8 cellular contexts compared by ENCODE assay signal in the genomic region with DNA sequence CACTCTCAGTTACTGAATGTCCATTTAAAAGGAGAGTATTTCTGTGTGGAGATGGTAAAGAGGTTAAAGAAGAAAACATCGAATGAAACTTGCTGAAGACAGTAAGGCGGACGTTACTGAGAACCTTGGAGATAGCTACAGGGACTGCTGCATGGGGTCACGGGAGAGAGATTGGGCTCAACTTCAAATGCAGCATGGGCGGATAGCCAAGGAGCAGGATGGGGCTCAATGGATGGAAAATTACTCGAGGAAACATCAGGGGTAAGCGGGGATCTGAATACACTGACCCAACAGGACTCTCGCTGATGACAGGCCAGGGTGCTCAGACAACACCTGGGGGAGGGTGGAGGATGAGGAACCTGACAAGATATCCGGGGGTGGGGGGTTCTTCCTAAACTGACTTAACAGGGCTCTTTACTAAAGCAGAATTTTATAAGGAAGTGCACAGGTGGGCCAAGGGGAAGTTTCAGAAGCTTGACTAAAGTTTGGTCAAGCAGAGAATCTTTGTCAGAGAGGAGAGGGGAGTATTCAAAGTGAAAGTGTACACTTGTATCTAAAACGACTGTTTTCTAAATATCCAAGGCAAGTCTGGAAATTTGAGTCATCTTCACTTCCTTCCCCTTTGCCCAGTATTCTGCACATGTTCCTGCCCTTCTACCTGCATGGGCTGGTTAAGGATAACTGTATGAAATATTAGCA. TPM values are rescaled to one million over a fixed set of nuclear protein-coding genes. Genes with fewer than 3 reads are reported as not detected.
A peak's percentile ranks its signal among the peaks of the same experiment; 100 is the strongest.
DNase-seq lines count a peak whose midpoint lies in the region; ATAC-seq and TF ChIP-seq lines count a peak whose summit lies in the region.

No MANE protein-coding gene starts in this region.

- no peaks in the 10 kb centered on the region for H3K36me3 Mint-ChIP-seq in central memory CD8-positive, alpha-beta T cell (ENCODE audit: insufficient read depth)

- no peaks in the 10 kb centered on the region for H3K4me1 Mint-ChIP-seq in central memory CD8-positive, alpha-beta T cell

- peak; percentile 55 for ATAC-seq in GM19468 (IDR thresholded peaks at IDR 0.05; ENCODE audit: extremely low read depth, unreplicated experiment)
- ATAC-seq in HG03442 (IDR thresholded peaks at IDR 0.05; ENCODE audit: unreplicated experiment), result peak; percentile 80
- ATAC-seq in central memory CD8-positive, alpha-beta T cell (replicated peaks; ENCODE audit: extremely low read depth, poor library complexity, severe bottlenecking), result peak; percentile 19

- peak overlapping the region; percentile 4 for H3K27ac Mint-ChIP-seq in central memory CD8-positive, alpha-beta T cell (ENCODE audit: low read depth)

- DNase-seq in GM12864 (ENCODE audit: low read depth) (peak; percentile 76), NK-92 (lab: John Stamatoyannopoulos, UW; ENCODE audit: unreplicated experiment) (no peak), DMS114 treated with DMSO at 0.1 percent for 48 hours (lab: John Stamatoyannopoulos, UW; ENCODE audit: unreplicated experiment) (no peak), A172 (ENCODE audit: low spot score) (no peak)
- DNase-seq in central memory CD8-positive, alpha-beta T cell (ENCODE audit: low spot score in 2 of 2), result no peak
- DNase-seq in stimulated activated naive CD4-positive, alpha-beta T cell (lab: John Stamatoyannopoulos, UW), result no peak

- peak overlapping the region; percentile 3; the same call in 1 of the 2 replicates for H3K4me3 ChIP-seq in GM12864 (ENCODE audit: low read depth, low read length)

- H3K27me3 Mint-ChIP-seq in central memory CD8-positive, alpha-beta T cell, result no peaks in the 10 kb centered on the region

- no peaks in the 10 kb centered on the region for H3K9me3 Mint-ChIP-seq in central memory CD8-positive, alpha-beta T cell

- no peak for TF ChIP-seq CTCF in GM12864 (IDR thresholded peaks at IDR 0.05; ENCODE audit: low read depth, low read length, missing control alignments)

- H3K4me3 Mint-ChIP-seq in central memory CD8-positive, alpha-beta T cell, result no peak overlapping the region

RNA-seq across cellular contexts. Expression of gene ECT2L, which starts 22.8 kb away (rescaled TPM):
- total RNA-seq in A172 (2014; rRNA removed; shearing (Covaris generic)), result not detected in 2 replicates

RNA-seq across cellular contexts. Expression of gene CCDC28A, which starts 45.1 kb away (rescaled TPM):
- total RNA-seq in A172 (2014; rRNA removed; shearing (Covaris generic)), result 11.9 and 18.3 TPM in 2 replicates

Comparison
In these comparisons a context has a peak if more than half of its experiments do, and no peak if none do; other contexts are left out.
1. ATAC-seq: peak in every context shown above with its lines; median percentile 80 in HG03442; 55 in GM19468; 19 in central memory CD8-positive, alpha-beta T cell.